ENCODE assay signal across 1 cellular context in genomic region chr1:18088077-18088594, GRCh38.
TF ChIP-seq lines count a peak whose summit lies in the region.

No MANE protein-coding gene starts in this region.

TF ChIP-seq in GM23338, 12 proteins besides CTCF, POLR2A, EP300 and RAD21 (continued from another document):
- TF ChIP-seq ZNF462 (CRISPR knock-in tag; IDR thresholded peaks at IDR 0.05) (no peak), JUNB (IDR thresholded peaks at IDR 0.05; ENCODE audit: unreplicated experiment) (no peak), ZNF114 (CRISPR knock-in tag; IDR thresholded peaks at IDR 0.05) (no peak), POLR2AphosphoS5 (IDR thresholded peaks at IDR 0.05; ENCODE audit: low read depth) (no peak)
TF ChIP-seq in GM23338: peak in this region for 0.
